In the genomic region with DNA sequence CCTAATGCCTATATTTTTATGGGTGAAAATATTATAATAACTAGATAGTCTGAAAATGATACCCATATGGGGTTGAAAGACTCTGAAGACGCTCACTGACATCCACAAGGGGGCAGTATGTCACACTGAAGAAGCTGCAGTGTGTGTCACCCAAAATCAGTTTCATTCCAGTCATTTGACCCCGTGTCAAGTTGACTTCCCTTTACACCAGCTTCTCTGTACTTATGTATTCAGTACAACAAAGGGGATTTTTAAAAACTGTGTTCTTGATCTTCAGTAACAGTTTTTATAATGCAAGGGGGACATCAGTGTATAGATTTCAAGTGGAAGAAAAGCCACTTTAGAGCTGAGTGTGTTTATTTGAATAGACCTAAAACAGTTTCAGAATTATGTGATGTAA, we compare ENCODE assay signal across 9 cellular contexts. TPM values are rescaled to one million over a fixed set of nuclear protein-coding genes. Genes with fewer than 3 reads are reported as not detected.
DNase-seq lines count a peak whose midpoint lies in the region; ATAC-seq and TF ChIP-seq lines count a peak whose summit lies in the region.
"Had no signal": no experiment of that assay in that cellular context is flagged by ENCODE, and none has a peak within 500 bp of the region (broad histone marks: within the 10 kb centered on the region; RNA-seq: fewer than 3 reads in every experiment).

No MANE protein-coding gene starts in this region.

- no peaks in the 10 kb centered on the region for H3K36me3 Mint-ChIP-seq in T-helper 2 cell treated with Interferon-gamma antibody and Interleukin-4, amounts not matched to agents 5 μg/mL and 100 μg/mL, for 36 hours (ENCODE audit: low read depth)

- peak; percentile 68 for ATAC-seq in body of pancreas
- peak; percentile 70 for ATAC-seq in left colon

- no peak overlapping the region for H3K27ac ChIP-seq in body of pancreas
- H3K27ac ChIP-seq: skin epidermis had no signal

- H3K36me3 ChIP-seq in HAP-1 (replicated peaks) (peaks cover 21% of the 10 kb centered on the region), body of pancreas (replicated peaks in 1 of 2; ENCODE audit: insufficient read depth in 1 of 2, low read depth in 2 of 2) (no peaks in the 10 kb centered on the region)

- intact Hi-C loops in body of pancreas (cut with DNase I) (no loop called here), left colon (cut with DNase I, micrococcal nuclease) (no loop called here)

- H3K4me3 Mint-ChIP-seq in T-helper 2 cell treated with Interferon-gamma antibody and Interleukin-4, amounts not matched to agents 5 μg/mL and 100 μg/mL, for 36 hours = no peak overlapping the region

- no peak overlapping the region for H3K4me3 ChIP-seq in HAP-1
- H3K4me3 ChIP-seq in body of pancreas = no peak overlapping the region
- H3K4me3 ChIP-seq: skin epidermis had no signal

- peaks cover 6% of the 10 kb centered on the region for H3K4me1 Mint-ChIP-seq in T-helper 2 cell treated with Interferon-gamma antibody and Interleukin-4, amounts not matched to agents 5 μg/mL and 100 μg/mL, for 36 hours (ENCODE audit: low read depth)

- DNase-seq in SHP77 (lab: John Stamatoyannopoulos, UW) (peak; percentile 5 to 62), SHP77 treated with DMSO at 0.1 percent for 48 hours (lab: John Stamatoyannopoulos, UW) (no peak), HAP-1 (ENCODE audit: low spot score in 2 of 2) (peak; percentile 71 to 75), body of pancreas (peak; percentile 51 to 69 (median 59)), left colon (peak in 1 of 2 donors; percentile 57)
- peak; percentile 50 for DNase-seq in T-helper 2 cell treated with Interferon-gamma antibody and Interleukin-4, amounts not matched to agents 5 μg/mL and 100 μg/mL, for 36 hours (ENCODE audit: low spot score)
- peak; percentile 41 to 60 (median 46) for DNase-seq in stimulated activated CD4-positive, alpha-beta T cell treated with anti-CD3 and anti-CD28 coated beads, TNF-alpha, amount 100 ng/mL, for 48 hours (ENCODE audit: low read depth in 3 of 3)

- H3K27me3 ChIP-seq in HAP-1 (ENCODE audit: low read depth) = no peaks in the 10 kb centered on the region
- H3K27me3 ChIP-seq in body of pancreas = no peaks in the 10 kb centered on the region

- H3K4me1 ChIP-seq in HAP-1 (peaks cover 19% of the 10 kb centered on the region), body of pancreas (no peaks in the 10 kb centered on the region)

- H3K9me3 ChIP-seq in HAP-1 = no peaks in the 10 kb centered on the region
- H3K9me3 ChIP-seq in body of pancreas = no peaks in the 10 kb centered on the region

- WGBS in body of pancreas, 2 donors = 0 to 3% methylated on average over 2 of the region's 2 CpGs

- in situ Hi-C loops in HAP-1 (cut with MboI; ENCODE audit: low sequenced_read_pairs) = no loop called here

- H3K27me3 Mint-ChIP-seq in T-helper 2 cell treated with Interferon-gamma antibody and Interleukin-4, amounts not matched to agents 5 μg/mL and 100 μg/mL, for 36 hours (ENCODE audit: low read depth) = no peaks in the 10 kb centered on the region

- no peak overlapping the region for H3K27ac Mint-ChIP-seq in T-helper 2 cell treated with Interferon-gamma antibody and Interleukin-4, amounts not matched to agents 5 μg/mL and 100 μg/mL, for 36 hours

- no peaks in the 10 kb centered on the region for H3K9me3 Mint-ChIP-seq in T-helper 2 cell treated with Interferon-gamma antibody and Interleukin-4, amounts not matched to agents 5 μg/mL and 100 μg/mL, for 36 hours

- no peak for TF ChIP-seq POLR2A in body of pancreas (IDR thresholded peaks at IDR 0.05)

- peak; percentile 88 for TF ChIP-seq CTCF in LNCAP (IDR thresholded peaks at IDR 0.05)
- TF ChIP-seq CTCF in body of pancreas (IDR thresholded peaks at IDR 0.05) = peak; percentile 43 to 67 (median 58)

RNA-seq across cellular contexts. Expression of a gene that starts 19.3 kb away (rescaled TPM):
- total RNA-seq in body of pancreas = 1 to 10 TPM in 1 of 2 donors, under 1 TPM in 1; 0.33 to 1.0 TPM
- total RNA-seq in left colon = 1 to 10 TPM in 1 of 2 donors, under 1 TPM in 1; 0.73 to 3.0 TPM
